Comparison of ENCODE assay signal across 36 cellular contexts in genomic region chr9:112367465-112367864, GRCh38.
"Had no signal": no experiment of that assay in that cellular context is flagged by ENCODE, and none has a peak within 500 bp of the region (broad histone marks: within the 10 kb centered on the region; RNA-seq: fewer than 3 reads in every experiment).

No MANE protein-coding gene starts in this region.

- H3K27me3 ChIP-seq: MG63 had no signal

- DNase-seq: Kasumi-1, MG63, MM.1S, MV-4-11, NCI-H1048, NCI-H1092, NCI-H1092 treated with DMSO at 0.1 percent for 48 hours, NCI-H1105, NCI-H1105 treated with DMSO at 0.1 percent for 48 hours, NCI-H1417, NCI-H1417 treated with DMSO at 0.1 percent for 48 hours, NCI-H1436, NCI-H1436 treated with DMSO at 0.1 percent for 48 hours, NCI-H146, NCI-H1694, NCI-H1694 treated with DMSO at 0.1 percent for 48 hours, NCI-H187, NCI-H187 treated with DMSO at 0.1 percent for 48 hours, NCI-H1930, NCI-H2029, NCI-H2029 treated with DMSO at 0.1 percent for 48 hours, NCI-H2081, NCI-H2081 treated with DMSO at 0.1 percent for 48 hours, NCI-H2107, NCI-H2171, NCI-H2171 treated with DMSO at 0.1 percent for 48 hours, NCI-H2227 treated with DMSO at 0.1 percent for 48 hours, NCI-H226, NCI-H345, NCI-H446, NCI-H446 treated with DMSO at 0.1 percent for 48 hours, NCI-H510A, NCI-H510A treated with DMSO at 0.1 percent for 48 hours, NCI-H524, NCI-H524 treated with DMSO at 0.1 percent for 48 hours, NCI-H526 had no signal

- H3K36me3 ChIP-seq: MG63 had no signal

- H3K4me3 ChIP-seq: MG63 had no signal
